Comparison of ENCODE assay signal across 17 cellular contexts in genomic region chr15:40002295-40002694, GRCh38. TPM values are rescaled to one million over a fixed set of nuclear protein-coding genes. Genes with fewer than 3 reads are reported as not detected.
A peak's percentile ranks its signal among the peaks of the same experiment; 100 is the strongest.
DNase-seq lines count a peak whose midpoint lies in the region; ATAC-seq and TF ChIP-seq lines count a peak whose summit lies in the region.
"Had no signal": no experiment of that assay in that cellular context is flagged by ENCODE, and none has a peak within 500 bp of the region (broad histone marks: within the 10 kb centered on the region; RNA-seq: fewer than 3 reads in every experiment).

No MANE protein-coding gene starts in this region.

- no peak overlapping the region for H3K4me3 ChIP-seq in mucosa of descending colon
- H3K4me3 ChIP-seq in ascending aorta, result no peak overlapping the region
- H3K4me3 ChIP-seq: BLaER1, upper lobe of right lung had no signal

- TF ChIP-seq CTCF in mucosa of descending colon (IDR thresholded peaks at IDR 0.05) (no peak), ascending aorta (IDR thresholded peaks at IDR 0.05) (no peak)

- H3K36me3 ChIP-seq in mucosa of descending colon (ENCODE audit: low read depth), result no peaks in the 10 kb centered on the region
- H3K36me3 ChIP-seq in ascending aorta, result peaks cover 40 to 69% of the 10 kb centered on the region in 2 donors

- no peaks in the 10 kb centered on the region for H3K4me1 Mint-ChIP-seq in activated naive CD4-positive, alpha-beta T cell treated with anti-CD3 and anti-CD28 coated beads for 36 hours (ENCODE audit: low read depth)

- H3K9me3 ChIP-seq in mucosa of descending colon, result no peaks in the 10 kb centered on the region
- H3K9me3 ChIP-seq in ascending aorta, result no peaks in the 10 kb centered on the region
- H3K9me3 ChIP-seq: BLaER1, upper lobe of right lung had no signal

- H3K27ac ChIP-seq in epithelial cell of prostate (peak overlapping the region; percentile 4), ascending aorta (no peak overlapping the region)
- H3K27ac ChIP-seq: BLaER1, upper lobe of right lung had no signal

- peaks cover 12% of the 10 kb centered on the region for H3K36me3 Mint-ChIP-seq in activated naive CD4-positive, alpha-beta T cell treated with anti-CD3 and anti-CD28 coated beads for 36 hours (ENCODE audit: low read depth)

- H3K4me3 Mint-ChIP-seq in activated naive CD4-positive, alpha-beta T cell treated with anti-CD3 and anti-CD28 coated beads for 36 hours, result no peak overlapping the region
- H3K4me3 Mint-ChIP-seq: T-helper 2 cell treated with Interferon-gamma antibody and Interleukin-4, amounts not matched to agents 5 μg/mL and 100 μg/mL, for 36 hours had no signal

- H3K4me1 ChIP-seq in mucosa of descending colon (ENCODE audit: low read depth), result no peaks in the 10 kb centered on the region
- H3K4me1 ChIP-seq in ascending aorta, result no peaks in the 10 kb centered on the region
- H3K4me1 ChIP-seq: BLaER1, upper lobe of right lung had no signal

- intact Hi-C loops in mucosa of descending colon (cut with DNase I, micrococcal nuclease) (no loop called here), ascending aorta (cut with DNase I) (no loop called here)
- intact Hi-C loops in activated naive CD4-positive, alpha-beta T cell treated with anti-CD3 and anti-CD28 coated beads for 36 hours (cut with micrococcal nuclease), result no loop called here

- H3K27me3 Mint-ChIP-seq in activated naive CD4-positive, alpha-beta T cell treated with anti-CD3 and anti-CD28 coated beads for 36 hours (ENCODE audit: low read depth), result no peaks in the 10 kb centered on the region

- no peaks in the 10 kb centered on the region for H3K27me3 ChIP-seq in ascending aorta
- H3K27me3 ChIP-seq: BLaER1, upper lobe of right lung had no signal

- H3K27ac Mint-ChIP-seq in activated naive CD4-positive, alpha-beta T cell treated with anti-CD3 and anti-CD28 coated beads for 36 hours, result no peak overlapping the region
- H3K27ac Mint-ChIP-seq: T-helper 2 cell treated with Interferon-gamma antibody and Interleukin-4, amounts not matched to agents 5 μg/mL and 100 μg/mL, for 36 hours had no signal

- no peaks in the 10 kb centered on the region for H3K9me3 Mint-ChIP-seq in activated naive CD4-positive, alpha-beta T cell treated with anti-CD3 and anti-CD28 coated beads for 36 hours
- H3K9me3 Mint-ChIP-seq: T-helper 2 cell treated with Interferon-gamma antibody and Interleukin-4, amounts not matched to agents 5 μg/mL and 100 μg/mL, for 36 hours had no signal

- ATAC-seq in mucosa of descending colon (peak; percentile 81), HG03097 (IDR thresholded peaks at IDR 0.05; ENCODE audit: low FRiP score, unreplicated experiment) (no peak)
- ATAC-seq: upper lobe of right lung had no signal

- DNase-seq in DMS53 treated with DMSO at 0.1 percent for 48 hours (lab: John Stamatoyannopoulos, UW; ENCODE audit: unreplicated experiment), result peak; percentile 82
- DNase-seq in NCI-H526 treated with DMSO at 0.1 percent for 48 hours (lab: John Stamatoyannopoulos, UW), result peak; percentile 97
- DNase-seq in epithelial cell of prostate (ENCODE audit: low read depth, low spot score), result no peak
- peak in 1 of 3 donors; percentile 55 for DNase-seq in mucosa of descending colon
- DNase-seq in Ammon's horn (ENCODE audit: low spot score), result no peak
- DNase-seq in activated naive CD4-positive, alpha-beta T cell treated with anti-CD3 and anti-CD28 coated beads for 36 hours, result no peak
- no peak for DNase-seq in ascending aorta (ENCODE audit: low spot score in 2 of 2)
- DNase-seq: activated CD4-positive, alpha-beta T cell treated with anti-CD3 and anti-CD28 coated beads for 4 hours; amniotic stem cell; Karpas-422; NCI-H187 treated with DMSO at 0.1 percent for 48 hours; retina; stimulated activated CD4-positive, alpha-beta T cell treated with anti-CD3 and anti-CD28 coated beads, Interleukin-4, amount 100 ng/mL, for 1 hour; upper lobe of right lung had no signal

- CTCF ChIA-PET in activated naive CD4-positive, alpha-beta T cell treated with anti-CD3 and anti-CD28 coated beads for 36 hours (lab: Charles Lee), result interaction anchor here (1.5 kb wide), 1 partner anchor 272 kb away, joined by 5 read pairs; no protein-coding TSS in a partner anchor

RNA-seq across cellular contexts. Expression of gene SRP14, which starts 36.7 kb away (rescaled TPM):
- total RNA-seq in mucosa of descending colon, result 100 to 1,000 TPM; 131 to 154 (median 142) TPM
- 100 to 1,000 TPM; 185 to 198 TPM for total RNA-seq in activated naive CD4-positive, alpha-beta T cell treated with anti-CD3 and anti-CD28 coated beads for 36 hours
- total RNA-seq in ascending aorta, result 365 TPM

Comparison
In these comparisons a context has a peak if more than half of its experiments do, and no peak if none do; other contexts are left out.
1. DNase-seq: peak in DMS53 treated with DMSO at 0.1 percent for 48 hours (single experiment) and NCI-H526 treated with DMSO at 0.1 percent for 48 hours (single experiment); none in epithelial cell of prostate (single experiment), Ammon's horn (single experiment), activated naive CD4-positive, alpha-beta T cell treated with anti-CD3 and anti-CD28 coated beads for 36 hours (single experiment) and ascending aorta (0 of 2).